Comparison of ENCODE assay signal across 12 cellular contexts in the genomic region with DNA sequence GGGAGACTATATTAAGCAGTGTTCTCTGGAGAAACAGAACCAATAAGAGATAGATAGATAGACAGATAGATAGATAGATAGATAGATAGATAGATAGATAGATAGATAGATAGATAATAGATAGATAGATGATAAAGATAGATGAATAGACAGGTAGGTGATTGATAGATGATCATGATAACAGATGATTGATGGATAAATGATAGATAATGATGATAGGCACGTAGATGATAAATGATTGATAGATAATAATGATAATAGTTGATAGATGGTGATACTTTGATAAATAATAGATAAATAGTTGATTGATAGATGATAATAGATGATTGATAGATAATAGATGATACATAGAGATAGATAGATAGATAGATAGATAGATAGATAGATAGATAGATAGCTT. TPM values are rescaled to one million over a fixed set of nuclear protein-coding genes. Genes with fewer than 3 reads are reported as not detected.
"Had no signal": no experiment of that assay in that cellular context is flagged by ENCODE, and none has a peak within 500 bp of the region (broad histone marks: within the 10 kb centered on the region; RNA-seq: fewer than 3 reads in every experiment).

No MANE protein-coding gene starts in this region.

- H3K36me3 ChIP-seq: HAP-1 had no signal

- H3K27ac ChIP-seq: GM23248 had no signal

- H3K9me3 ChIP-seq: HAP-1 had no signal

- H3K4me2 ChIP-seq: GM23338 had no signal

- ATAC-seq: GM23338, HCT116 had no signal

- H3K4me1 ChIP-seq: HAP-1 had no signal

- H3K9ac ChIP-seq: GM23248 had no signal

- FAIRE-seq: H1, H54 had no signal

- DNase-seq: GM23248, GOT3, H7, H9, HCEC 1CT, HFFc6 had no signal

- H3K4me3 ChIP-seq: GM23248, GM23338, HAP-1 had no signal

- H2AFZ ChIP-seq: GM23248 had no signal

RNA-seq across cellular contexts. Expression of a gene that starts 48.5 kb away (rescaled TPM):
- total RNA-seq: GM23248, GM23338, H1, H4, H9, HFFc6 had no signal
- polyA plus RNA-seq: GM23248, H1 had no signal
